27 cellular contexts compared by ENCODE assay signal in the genomic region with DNA sequence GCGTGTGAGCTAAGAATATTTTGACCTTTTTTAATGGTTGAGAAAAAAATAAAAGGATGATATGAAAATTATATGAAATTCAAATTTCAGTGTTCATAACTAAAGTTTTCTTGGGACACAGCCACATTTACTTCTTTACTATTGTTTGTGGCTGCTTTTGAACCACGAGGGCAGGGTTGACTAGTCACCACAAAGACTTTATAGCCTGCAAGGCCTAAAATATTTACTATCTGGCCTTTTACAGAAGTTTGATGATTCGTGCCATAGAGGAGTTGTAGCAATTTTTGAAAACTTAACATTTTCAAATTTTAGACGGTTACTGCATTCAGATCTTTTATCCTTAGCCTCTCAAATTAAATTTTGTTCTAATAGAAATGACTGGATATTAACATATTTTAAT.
DNase-seq lines count a peak whose midpoint lies in the region; ATAC-seq, FAIRE-seq and TF ChIP-seq lines count a peak whose summit lies in the region.
"Had no signal": no experiment of that assay in that cellular context is flagged by ENCODE, and none has a peak within 500 bp of the region (broad histone marks: within the 10 kb centered on the region; RNA-seq: fewer than 3 reads in every experiment).

No MANE protein-coding gene starts in this region.

- no peak overlapping the region for H2BK15ac ChIP-seq in mesenchymal stem cell (ENCODE audit: low read depth, poor library complexity, severe bottlenecking)

- no peak overlapping the region for H2AFZ ChIP-seq in GM23248
- no peak overlapping the region for H2AFZ ChIP-seq in MM.1S (ENCODE audit: low read length)
- H2AFZ ChIP-seq in K562 (ENCODE audit: low read depth, low read length): no peak overlapping the region
- no peak overlapping the region for H2AFZ ChIP-seq in mesenchymal stem cell (ENCODE audit: low read depth, low read length)

- no peak overlapping the region for H2BK120ac ChIP-seq in mesenchymal stem cell (ENCODE audit: low read depth, low read length)

- peaks cover 30 to 35% of the 10 kb centered on the region in 2 donors for H3K36me3 Mint-ChIP-seq in stimulated activated naive B cell treated with anti-CD40 and anti-IgM and Interleukin-4, amounts not matched to agents 10 μg/mL and 1 μg/mL and 100 μg/mL, for 72 hours

- BruUV-seq in K562 (replicated peaks; lab: Mats Ljungman, UMichigan): no TSS peak

- H3K79me2 ChIP-seq in GM23248 (ENCODE audit: insufficient read depth) (peaks cover 94% of the 10 kb centered on the region), MM.1S (ENCODE audit: low read length) (peaks cover 79% of the 10 kb centered on the region), K562 (ENCODE audit: control insufficient read depth, insufficient read depth, low read length) (peaks cover 91% of the 10 kb centered on the region)

- H3K4me1 ChIP-seq in GM23248 (ENCODE audit: insufficient read depth): peaks cover 9% of the 10 kb centered on the region
- peaks cover 47% of the 10 kb centered on the region for H3K4me1 ChIP-seq in MM.1S (ENCODE audit: low read length)
- H3K4me1 ChIP-seq in K562 (replicated peaks in 1 of 2; ENCODE audit: control insufficient read depth in 2 of 2, insufficient read depth in 2 of 2, low read length in 2 of 2): peaks cover 5 to 7% of the 10 kb centered on the region in 2 experiments
- peaks cover 11% of the 10 kb centered on the region for H3K4me1 ChIP-seq in mesenchymal stem cell (ENCODE audit: control insufficient read depth, insufficient read depth, low read depth, low read length)

- POLR2A ChIA-PET in K562 (lab: Yijun Ruan, JAX): interaction anchor here (3.7 kb wide), 1 partner anchor 11 kb away, joined by 16 read pairs; no protein-coding TSS in a partner anchor

- TF ChIP-seq CTCF in MM.1S (IDR thresholded peaks at IDR 0.05; ENCODE audit: low read length) (no peak), K562 (IDR thresholded peaks at IDR 0.05 in 2 of 3, conservative IDR thresholded peaks at IDR 0.05 in 1 of 3; ENCODE audit: insufficient read depth in 2 of 3, low read depth in 1 of 3, low read length in 3 of 3) (no peak)

- H3K9ac ChIP-seq in GM23248 (no peak overlapping the region), MM.1S (ENCODE audit: low read length) (no peak overlapping the region), K562 (ENCODE audit: insufficient read depth in 1 of 2, low read depth in 2 of 2, low read length in 2 of 2) (no peak overlapping the region), mesenchymal stem cell (ENCODE audit: low read length) (peak overlapping the region; percentile 18)

- no peak for FAIRE-seq in K562 (lab: Jason Lieb, UNC)
- FAIRE-seq: frontal cortex, HepG2 had no signal

- ATAC-seq in K562: no peak
- no peak for ATAC-seq in stimulated activated naive B cell treated with anti-CD40 and anti-IgM and Interleukin-4, amounts not matched to agents 10 μg/mL and 1 μg/mL and 100 μg/mL, for 72 hours (replicated peaks)
- ATAC-seq in GM18868 (IDR thresholded peaks at IDR 0.05; ENCODE audit: unreplicated experiment): no peak
- ATAC-seq: activated naive CD4-positive, alpha-beta T cell treated with anti-CD3 and anti-CD28 coated beads, Interleukin-2, amount 50 U/mL, for 72 hours; activated T-helper 17 cell treated with anti-CD3 and anti-CD28 coated beads, Interleukin-2, amount 50 U/mL, for 72 hours; HepG2; left lobe of liver; naive thymus-derived CD4-positive, alpha-beta T cell; SK-N-SH treated with all-trans-retinoic acid at 6 μM for 48 hours had no signal

- H3K4ac ChIP-seq in mesenchymal stem cell (ENCODE audit: low read depth in 1 of 2, low read length in 2 of 2): no peak overlapping the region

- H3K4me2 ChIP-seq in GM23248 (ENCODE audit: unreplicated experiment) (peak overlapping the region; percentile 40), MM.1S (ENCODE audit: low read depth, low read length) (no peak overlapping the region; the same call in 1 of the 2 replicates), K562 (ENCODE audit: insufficient read depth, low read length) (no peak overlapping the region), mesenchymal stem cell (ENCODE audit: low read length, poor library complexity, severe bottlenecking) (no peak overlapping the region)

- no peaks in the 10 kb centered on the region for H3K79me1 ChIP-seq in mesenchymal stem cell (replicated peaks; ENCODE audit: low read length, poor library complexity, severe bottlenecking)

- CTCF ChIA-PET in K562 (lab: Yijun Ruan, JAX; ENCODE audit: low intra/inter-chr PET ratio): no interaction called here

- WGBS in GM23248 (ENCODE audit: low coverage in 1 of 2, low lambda C conversion rate in 2 of 2, missing lambda C conversion rate in 2 of 2), 2 experiments: 48 to 54% methylated on average over 4 of the region's 4 CpGs
- WGBS in K562 (ENCODE audit: insufficient coverage, low coverage, missing lambda C conversion rate): 56% methylated on average over 4 of the region's 4 CpGs
- 11% methylated on average over 1 of the region's 4 CpGs for WGBS in mesenchymal stem cell

- 0 out of 2 replicates have a peak overlapping the region, but pooled peaks have one; percentile 27 for H3K27ac ChIP-seq in GM23248
- peak overlapping the region; percentile 93; the same call in 1 of the 2 replicates for H3K27ac ChIP-seq in MM.1S (ENCODE audit: low read length)
- no peak overlapping the region; the same call in 2 of the 3 replicates for H3K27ac ChIP-seq in K562 (ENCODE audit: extremely low read depth, low read depth, low read length)
- H3K27ac ChIP-seq in mesenchymal stem cell (ENCODE audit: low read length, poor library complexity, severe bottlenecking): no peak overlapping the region

- TF ChIP-seq RAD21 in K562 (CRISPR knock-in tag; conservative IDR thresholded peaks at IDR 0.05 in 1 of 2, IDR thresholded peaks at IDR 0.05 in 1 of 2): no peak

- H3K14ac ChIP-seq in mesenchymal stem cell (ENCODE audit: low read length in 2 of 2): no peak overlapping the region

- H3K23ac ChIP-seq in mesenchymal stem cell (ENCODE audit: low read length in 2 of 2): no peak overlapping the region

- H3K27me3 Mint-ChIP-seq in stimulated activated naive B cell treated with anti-CD40 and anti-IgM and Interleukin-4, amounts not matched to agents 10 μg/mL and 1 μg/mL and 100 μg/mL, for 72 hours: no peaks in the 10 kb centered on the region
- H3K27me3 Mint-ChIP-seq: activated T-helper 17 cell treated with anti-CD3 and anti-CD28 coated beads, Interleukin-2, amount 50 U/mL, for 72 hours; CD4-positive, alpha-beta T cell; naive thymus-derived CD4-positive, alpha-beta T cell had no signal

- H3K27me3 ChIP-seq in GM23248 (replicated peaks; ENCODE audit: insufficient read depth) (no peaks in the 10 kb centered on the region), MM.1S (replicated peaks; ENCODE audit: insufficient read depth, low read length) (no peaks in the 10 kb centered on the region), K562 (ENCODE audit: control insufficient read depth in 2 of 2, insufficient read depth in 2 of 2, low read length in 2 of 2) (no peaks in the 10 kb centered on the region), mesenchymal stem cell (ENCODE audit: control insufficient read depth in 1 of 2, insufficient read depth in 1 of 2, low read length in 2 of 2) (no peaks in the 10 kb centered on the region)

- H4K91ac ChIP-seq in mesenchymal stem cell (ENCODE audit: low read length): no peak overlapping the region

- no peaks in the 10 kb centered on the region for H4K20me1 ChIP-seq in GM23248 (ENCODE audit: insufficient read depth)
- no peaks in the 10 kb centered on the region for H4K20me1 ChIP-seq in MM.1S (ENCODE audit: insufficient read depth, low read length)
- 0 out of 2 replicates have a peak, but pooled peaks cover 6% of the 10 kb centered on the region for H4K20me1 ChIP-seq in K562 (replicated peaks; ENCODE audit: control insufficient read depth, insufficient read depth, low read length)

- H4K8ac ChIP-seq in mesenchymal stem cell (ENCODE audit: low read length): no peak overlapping the region

- intact Hi-C loops in K562 (cut with micrococcal nuclease): loop anchor here (10.0 kb wide), 1 partner anchor 121 kb away; no protein-coding TSS in a partner anchor

- no peak for TF ChIP-seq EP300 in K562 (IDR thresholded peaks at IDR 0.05; ENCODE audit: low read length)

- no peaks in the 10 kb centered on the region for H3K9me2 ChIP-seq in GM23248 (ENCODE audit: insufficient read depth)
- no peaks in the 10 kb centered on the region for H3K9me2 ChIP-seq in MM.1S (replicated peaks; ENCODE audit: insufficient read depth, low read length)

- H3K9me3 ChIP-seq in GM23248 (ENCODE audit: low read depth): no peaks in the 10 kb centered on the region
- no peaks in the 10 kb centered on the region for H3K9me3 ChIP-seq in MM.1S (replicated peaks; ENCODE audit: insufficient read depth, low read length)
- H3K9me3 ChIP-seq in K562 (replicated peaks; ENCODE audit: control insufficient read depth, insufficient read depth, low read depth, low read length): no peaks in the 10 kb centered on the region
- H3K9me3 ChIP-seq in mesenchymal stem cell (ENCODE audit: control insufficient read depth, low read length): no peaks in the 10 kb centered on the region

- no peak overlapping the region for H2BK5ac ChIP-seq in mesenchymal stem cell (ENCODE audit: low read depth, low read length, poor library complexity, severe bottlenecking)

- H3K4me1 Mint-ChIP-seq in stimulated activated naive B cell treated with anti-CD40 and anti-IgM and Interleukin-4, amounts not matched to agents 10 μg/mL and 1 μg/mL and 100 μg/mL, for 72 hours: peaks cover 33 to 57% of the 10 kb centered on the region in 2 donors

- no peaks in the 10 kb centered on the region for H3K9me3 Mint-ChIP-seq in stimulated activated naive B cell treated with anti-CD40 and anti-IgM and Interleukin-4, amounts not matched to agents 10 μg/mL and 1 μg/mL and 100 μg/mL, for 72 hours
- H3K9me3 Mint-ChIP-seq: activated naive CD4-positive, alpha-beta T cell treated with anti-CD3 and anti-CD28 coated beads, Interleukin-2, amount 50 U/mL, for 72 hours; activated T-helper 17 cell treated with anti-CD3 and anti-CD28 coated beads, Interleukin-2, amount 50 U/mL, for 72 hours; CD4-positive, alpha-beta T cell; naive thymus-derived CD4-positive, alpha-beta T cell had no signal

- H3K9me1 ChIP-seq in K562 (ENCODE audit: control insufficient read depth, insufficient read depth, low read length): no peaks in the 10 kb centered on the region

- no peak overlapping the region for H2AK5ac ChIP-seq in mesenchymal stem cell (ENCODE audit: low read length, severe bottlenecking)

- no peak overlapping the region for H3K4me3 Mint-ChIP-seq in stimulated activated naive B cell treated with anti-CD40 and anti-IgM and Interleukin-4, amounts not matched to agents 10 μg/mL and 1 μg/mL and 100 μg/mL, for 72 hours
- H3K4me3 Mint-ChIP-seq: activated T-helper 17 cell treated with anti-CD3 and anti-CD28 coated beads, Interleukin-2, amount 50 U/mL, for 72 hours; CD4-positive, alpha-beta T cell; naive thymus-derived CD4-positive, alpha-beta T cell had no signal

- H2BK12ac ChIP-seq in mesenchymal stem cell (ENCODE audit: low read length in 2 of 2): no peak overlapping the region

- peak; percentile 77 for DNase-seq in GM23248
- no peak for DNase-seq in MM.1S
- no peak for DNase-seq in K562 (ENCODE audit: extremely low read depth in 1 of 4, low spot score in 3 of 4)
- no peak for DNase-seq in mesenchymal stem cell
- no peak for DNase-seq in erythroblast (lab: John Stamatoyannopoulos, UW)
- no peak for DNase-seq in stimulated activated naive B cell treated with anti-CD40 and anti-IgM and Interleukin-4, amounts not matched to agents 10 μg/mL and 1 μg/mL and 100 μg/mL, for 72 hours
- no peak for DNase-seq in activated CD4-positive, alpha-beta T cell treated with anti-CD3 and anti-CD28 coated beads, Interleukin-2, amount 50 U/mL, for 48 hours
- DNase-seq: activated CD4-positive, alpha-beta T cell treated with anti-CD3 and anti-CD28 coated beads, Interleukin-2, amount 50 U/mL, for 1 hour; activated CD8-positive, alpha-beta memory T cell treated with anti-CD3 and anti-CD28 coated beads, Interleukin-2, amount 50 U/mL, for 4 hours; aorta; caudate nucleus; CD4-positive, alpha-beta T cell; GOT3; naive thymus-derived CD4-positive, alpha-beta T cell; NCI-H1694; NCI-H2171; NCI-H524 treated with DMSO at 0.1 percent for 48 hours; nucleus accumbens; stimulated activated CD4-positive, alpha-beta T cell treated with anti-CD3 and anti-CD28 coated beads, Interleukin-1b, Interleukin-23, amount 100 ng/mL, for 48 hours; trophoblast cell had no signal

- H3K27ac Mint-ChIP-seq in stimulated activated naive B cell treated with anti-CD40 and anti-IgM and Interleukin-4, amounts not matched to agents 10 μg/mL and 1 μg/mL and 100 μg/mL, for 72 hours: no peak overlapping the region
- H3K27ac Mint-ChIP-seq: activated naive CD4-positive, alpha-beta T cell treated with anti-CD3 and anti-CD28 coated beads, Interleukin-2, amount 50 U/mL, for 72 hours; activated T-helper 17 cell treated with anti-CD3 and anti-CD28 coated beads, Interleukin-2, amount 50 U/mL, for 72 hours; CD4-positive, alpha-beta T cell; naive thymus-derived CD4-positive, alpha-beta T cell had no signal

- in situ Hi-C loops in GM23248 (cut with MboI): no loop called here
- in situ Hi-C loops in K562 (cut with MboI): no loop called here

- no peaks in the 10 kb centered on the region for H3K36me3 ChIP-seq in GM23248 (ENCODE audit: low read depth)
- H3K36me3 ChIP-seq in MM.1S (replicated peaks; ENCODE audit: insufficient read depth, low read length): no peaks in the 10 kb centered on the region
- peaks cover 19% of the 10 kb centered on the region; the same call in 2 of the 3 replicates for H3K36me3 ChIP-seq in K562 (ENCODE audit: control insufficient read depth, insufficient read depth, low read length)
- peaks cover 2 to 3% of the 10 kb centered on the region in 2 experiments for H3K36me3 ChIP-seq in mesenchymal stem cell (ENCODE audit: control insufficient read depth in 1 of 2, insufficient read depth in 2 of 2, low read depth in 1 of 2, low read length in 2 of 2)

- peaks cover 4% of the 10 kb centered on the region; the same call in 1 of the 2 replicates for H3F3A ChIP-seq in GM23248 (ENCODE audit: insufficient read depth)
- H3F3A ChIP-seq in MM.1S (ENCODE audit: insufficient read depth, low read length): peaks cover 35% of the 10 kb centered on the region

- no peak for TF ChIP-seq POLR2A in K562 (conservative IDR thresholded peaks at IDR 0.05)
- TF ChIP-seq POLR2A in erythroblast (IDR thresholded peaks at IDR 0.05; ENCODE audit: low read length): no peak

- H3K18ac ChIP-seq in mesenchymal stem cell (ENCODE audit: low read depth in 1 of 2, low read length in 2 of 2): no peak overlapping the region

- H3K4me3 ChIP-seq in GM23248 (no peak overlapping the region), MM.1S (ENCODE audit: low read length) (no peak overlapping the region), K562 (no peak overlapping the region), mesenchymal stem cell (ENCODE audit: insufficient read depth in 1 of 2, low read depth in 1 of 2, low read length in 2 of 2) (no peak overlapping the region)

Comparison
In these comparisons a context has a peak if more than half of its experiments do, and no peak if none do; other contexts are left out.
1. H3K27ac ChIP-seq: peak in GM23248 (single experiment) and MM.1S (single experiment); none in K562 (single experiment) and mesenchymal stem cell (single experiment).